Comparison of ENCODE assay signal across 36 cellular contexts in the genomic region with DNA sequence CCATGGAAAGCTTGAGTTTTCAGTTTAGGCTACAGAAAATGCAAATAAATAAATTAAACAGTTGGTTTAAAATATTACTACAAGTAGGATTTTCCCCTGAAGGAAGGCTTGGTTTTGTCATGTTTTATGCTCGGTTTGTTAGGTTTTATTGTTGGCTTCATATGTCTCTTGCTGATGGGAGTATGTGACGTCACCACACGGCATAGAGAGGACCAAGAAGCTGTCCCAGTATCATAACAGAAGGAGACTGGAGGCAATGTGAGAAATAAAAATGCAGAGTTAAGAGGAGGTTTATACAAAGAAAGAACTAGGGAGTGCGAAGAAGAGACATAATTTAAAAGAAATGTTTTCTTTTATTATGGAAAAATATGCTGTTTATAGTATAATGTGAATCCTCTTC. TPM values are rescaled to one million over a fixed set of nuclear protein-coding genes. Genes with fewer than 3 reads are reported as not detected.
"Had no signal": no experiment of that assay in that cellular context is flagged by ENCODE, and none has a peak within 500 bp of the region (broad histone marks: within the 10 kb centered on the region; RNA-seq: fewer than 3 reads in every experiment).

No MANE protein-coding gene starts in this region.

- H3K36me3 ChIP-seq: adrenal gland, ascending aorta, brain microvascular endothelial cell, breast epithelium, cardiac muscle cell had no signal

- H3K4me3 ChIP-seq: adrenal gland, ascending aorta, body of pancreas, breast epithelium, cardiac muscle cell had no signal

- H3K27me3 ChIP-seq: adrenal gland, ascending aorta, body of pancreas, brain microvascular endothelial cell, breast epithelium, cardiac muscle cell had no signal

- FAIRE-seq: astrocyte, bronchial epithelial cell had no signal

- ATAC-seq: activated naive CD4-positive, alpha-beta T cell treated with anti-CD3 and anti-CD28 coated beads, Interleukin-2, amount 50 U/mL, for 72 hours; activated naive CD8-positive, alpha-beta T cell treated with anti-CD3 and anti-CD28 coated beads, Interleukin-2, amount 50 U/mL, for 24 hours; activated T-cell treated with anti-CD3 and anti-CD28 coated beads, Interleukin-2, amount 50 U/mL, for 4 hours; activated T-cell treated with anti-CD3 and anti-CD28 coated beads, Interleukin-2, amount 50 U/mL, for 72 hours; activated T-helper 17 cell treated with anti-CD3 and anti-CD28 coated beads, Interleukin-2, amount 50 U/mL, for 72 hours; body of pancreas had no signal

- H3K9me3 ChIP-seq: adrenal gland, ascending aorta, body of pancreas, breast epithelium had no signal

- H3K27ac ChIP-seq: adrenal gland, ascending aorta, body of pancreas, brain microvascular endothelial cell, breast epithelium, cardiac muscle cell had no signal

- H3K4me1 ChIP-seq: adrenal gland, ascending aorta, body of pancreas, breast epithelium had no signal

- DNase-seq: activated effector memory CD4-positive, alpha-beta T cell treated with anti-CD3 and anti-CD28 coated beads, Interleukin-2, amount 50 U/mL, for 16 hours; activated effector memory CD4-positive, alpha-beta T cell treated with Interleukin-2 at 50 U/mL for 16 hours; activated gamma-delta T cell; activated gamma-delta T cell treated with Interleukin-2 at 50 U/mL for 16 hours; activated naive CD4-positive, alpha-beta T cell; activated naive CD4-positive, alpha-beta T cell treated with anti-CD3 and anti-CD28 coated beads for 36 hours; activated naive CD4-positive, alpha-beta T cell treated with anti-CD3 and anti-CD28 coated beads, Interleukin-2, amount 10 ng/mL, durations not matched to agents 7 days and 5 days; activated naive CD4-positive, alpha-beta T cell treated with anti-CD3 and anti-CD28 coated beads, Interleukin-2, amount 50 U/mL, for 16 hours; activated naive CD4-positive, alpha-beta T cell treated with Interleukin-2 at 50 U/mL for 16 hours; activated naive CD8-positive, alpha-beta T cell treated with anti-CD3 and anti-CD28 coated beads for 36 hours; activated naive CD8-positive, alpha-beta T cell treated with anti-CD3 and anti-CD28 coated beads, Interleukin-2, amount 10 ng/mL, durations not matched to agents 7 days and 5 days; activated naive CD8-positive, alpha-beta T cell treated with anti-CD3 and anti-CD28 coated beads, Interleukin-2, amount 50 U/mL, for 24 hours; activated T-cell treated with anti-CD3 and anti-CD28 coated beads, Interleukin-2, amount 50 U/mL, for 1 hour; activated T-cell treated with anti-CD3 and anti-CD28 coated beads, Interleukin-2, amount 50 U/mL, for 24 hours; activated T-cell treated with anti-CD3 and anti-CD28 coated beads, Interleukin-2, amount 50 U/mL, for 4 hours; activated T-cell treated with anti-CD3 and anti-CD28 coated beads, Interleukin-2, amount 50 U/mL, for 48 hours; activated T-cell treated with anti-CD3 and anti-CD28 coated beads, Interleukin-2, amount 50 U/mL, for 72 hours; adrenal gland; amniotic stem cell; amygdala; anterior cingulate cortex; aorta; body of pancreas; brain microvascular endothelial cell; caudate nucleus; central memory CD4-positive, alpha-beta T cell; cerebellar nuclear complex had no signal

RNA-seq across cellular contexts. Expression of a gene that starts 24.4 kb away (rescaled TPM):
- total RNA-seq: activated naive CD4-positive, alpha-beta T cell treated with anti-CD3 and anti-CD28 coated beads for 36 hours; activated naive CD4-positive, alpha-beta T cell treated with anti-CD3 and anti-CD28 coated beads, Interleukin-2, amount 50 U/mL, for 72 hours; activated naive CD8-positive, alpha-beta T cell treated with anti-CD3 and anti-CD28 coated beads for 36 hours; activated naive CD8-positive, alpha-beta T cell treated with anti-CD3 and anti-CD28 coated beads, Interleukin-2, amount 10 ng/mL, durations not matched to agents 7 days and 5 days; activated T-cell treated with anti-CD3 and anti-CD28 coated beads, Interleukin-2, amount 50 U/mL, for 4 hours; activated T-cell treated with anti-CD3 and anti-CD28 coated beads, Interleukin-2, amount 50 U/mL, for 72 hours; activated T-helper 1 cell treated with anti-CD3 and anti-CD28 coated beads, Interleukin-12 subunit alpha, Interleukin-12 subunit beta, Interleukin-2, Interleukin-4 antibody, amounts not matched to agents 30 ng/mL and 10 ng/mL and 1 ng/mL, durations not matched to agents 14 hours and 24 hours and 36 hours; activated T-helper 17 cell treated with anti-CD3 and anti-CD28 coated beads, Interleukin-2, amount 50 U/mL, for 72 hours; ascending aorta; astrocyte; body of pancreas; breast epithelium; bronchial epithelial cell; chondrocyte had no signal
- polyA plus RNA-seq: aorta, cardiac muscle cell had no signal
